17 cellular contexts compared by ENCODE assay signal in the genomic region with DNA sequence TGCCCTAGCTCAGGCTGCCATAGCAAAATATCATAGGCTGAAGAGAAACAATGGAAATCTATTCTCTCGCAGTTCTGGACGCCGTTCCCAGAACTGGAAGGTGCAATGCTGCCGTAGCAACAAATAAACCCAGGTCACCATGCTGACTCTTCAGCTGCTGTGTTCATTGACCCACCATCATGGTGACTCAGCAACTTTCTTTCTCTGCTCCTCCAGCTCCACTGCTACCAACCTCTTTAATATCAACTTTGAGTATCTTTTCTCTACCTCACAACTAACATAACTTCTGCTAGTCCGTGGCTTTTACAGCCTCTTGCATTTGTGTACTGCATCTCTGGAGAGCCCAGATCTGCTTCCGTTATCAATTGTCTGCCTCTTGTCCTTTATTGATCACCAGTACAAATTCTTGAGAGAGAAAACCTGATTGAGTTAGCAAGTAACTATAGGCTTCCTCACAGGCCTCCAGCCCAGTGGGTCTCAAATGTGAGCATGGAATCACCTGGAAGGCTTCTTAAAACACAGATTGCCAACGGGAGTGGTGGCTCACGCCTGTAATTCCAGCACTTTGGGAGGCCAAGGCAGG. TPM values are rescaled to one million over a fixed set of nuclear protein-coding genes. Genes with fewer than 3 reads are reported as not detected.
DNase-seq lines count a peak whose midpoint lies in the region; ATAC-seq and TF ChIP-seq lines count a peak whose summit lies in the region.
"Had no signal": no experiment of that assay in that cellular context is flagged by ENCODE, and none has a peak within 500 bp of the region (broad histone marks: within the 10 kb centered on the region; RNA-seq: fewer than 3 reads in every experiment).

No MANE protein-coding gene starts in this region.

- intact Hi-C loops in A673 (cut with micrococcal nuclease; ENCODE audit: unreplicated experiment), result no loop called here

- ATAC-seq in GM23338 (no peak), GM18909 (IDR thresholded peaks at IDR 0.05; ENCODE audit: poor library complexity, unreplicated experiment) (no peak)
- ATAC-seq: gastrocnemius medialis, left ventricle myocardium superior had no signal

- H3K4me2 ChIP-seq in GM23338, result no peak overlapping the region
- no peak overlapping the region for H3K4me2 ChIP-seq in SU-DHL-6 (ENCODE audit: low read depth, low read length, poor library complexity, severe bottlenecking)

- BruUV-seq in A673 (replicated peaks; lab: Mats Ljungman, UMichigan), result no TSS peak

- H3K9me3 Mint-ChIP-seq in GM23338, result no peaks in the 10 kb centered on the region
- H3K9me3 Mint-ChIP-seq: activated T-helper 1 cell treated with anti-CD3 and anti-CD28 coated beads, Interleukin-12 subunit alpha, Interleukin-12 subunit beta, Interleukin-2, Interleukin-4 antibody, amounts not matched to agents 30 ng/mL and 10 ng/mL and 1 ng/mL, durations not matched to agents 14 hours and 24 hours and 36 hours; CD4-positive, CD25-positive, alpha-beta regulatory T cell had no signal

- no peaks in the 10 kb centered on the region for H4K20me1 ChIP-seq in GM23338 (replicated peaks; ENCODE audit: insufficient read depth)
- no peaks in the 10 kb centered on the region for H4K20me1 ChIP-seq in SU-DHL-6 (ENCODE audit: low read depth, low read length)

- no peaks in the 10 kb centered on the region for H3K9me3 ChIP-seq in A673 (ENCODE audit: low read depth, low read length, poor library complexity, severe bottlenecking)
- H3K9me3 ChIP-seq in SU-DHL-6 (ENCODE audit: insufficient read depth, low read length), result no peaks in the 10 kb centered on the region
- H3K9me3 ChIP-seq: gastrocnemius medialis, Peyer's patch, thoracic aorta had no signal

- H2AFZ ChIP-seq in GM23338, result peak overlapping the region; percentile 94
- peak overlapping the region; percentile 72 for H2AFZ ChIP-seq in SU-DHL-6 (ENCODE audit: low read depth, low read length, severe bottlenecking)

- H3K36me3 ChIP-seq in A673 (ENCODE audit: insufficient read depth, low read length, poor library complexity, severe bottlenecking) (no peaks in the 10 kb centered on the region), GM23338 (ENCODE audit: insufficient read depth) (no peaks in the 10 kb centered on the region), SU-DHL-6 (ENCODE audit: low read length) (no peaks in the 10 kb centered on the region)
- H3K36me3 ChIP-seq: gastrocnemius medialis, Peyer's patch, thoracic aorta had no signal

- TF ChIP-seq CTCF in A673 (conservative IDR thresholded peaks at IDR 0.05; ENCODE audit: low read depth, low read length) (no peak), GM23338 (conservative IDR thresholded peaks at IDR 0.05; ENCODE audit: low read depth in 2 of 2) (no peak), SU-DHL-6 (IDR thresholded peaks at IDR 0.05; ENCODE audit: insufficient read depth, low read length, poor library complexity, severe bottlenecking) (no peak)

- H3K4me3 ChIP-seq in A673 (ENCODE audit: low read depth, low read length, poor library complexity, severe bottlenecking), result no peak overlapping the region
- no peak overlapping the region for H3K4me3 ChIP-seq in GM23338
- H3K4me3 ChIP-seq in SU-DHL-6 (ENCODE audit: insufficient read depth, low read length, poor library complexity, severe bottlenecking), result no peak overlapping the region
- H3K4me3 ChIP-seq: gastrocnemius medialis, Peyer's patch, thoracic aorta had no signal

- CTCF ChIA-PET in A673 (lab: Charles Lee), result interaction anchor here (0.6 kb wide), 1 partner anchor 760 kb away, joined by 3 read pairs; no protein-coding TSS in a partner anchor

- H3K27me3 ChIP-seq in A673 (replicated peaks; ENCODE audit: insufficient read depth, low read depth, low read length, poor library complexity), result no peaks in the 10 kb centered on the region
- H3K27me3 ChIP-seq in GM23338 (ENCODE audit: insufficient read depth), result no peaks in the 10 kb centered on the region
- H3K27me3 ChIP-seq in SU-DHL-6 (ENCODE audit: low read length), result no peaks in the 10 kb centered on the region
- H3K27me3 ChIP-seq: gastrocnemius medialis, Peyer's patch had no signal

- peak overlapping the region; percentile 20 for H3K27ac ChIP-seq in A673 (ENCODE audit: low read depth, low read length, poor library complexity, severe bottlenecking)
- no peak overlapping the region for H3K27ac ChIP-seq in GM23338 (ENCODE audit: low read depth)
- H3K27ac ChIP-seq in SU-DHL-6 (ENCODE audit: low read depth, low read length), result no peak overlapping the region
- H3K27ac ChIP-seq: gastrocnemius medialis, Peyer's patch, thoracic aorta had no signal

- H3K4me1 Mint-ChIP-seq in GM23338, result peaks cover 7% of the 10 kb centered on the region; the same call in 1 of the 3 replicates

- H3K9me2 ChIP-seq in GM23338 (ENCODE audit: insufficient read depth) (no peaks in the 10 kb centered on the region), SU-DHL-6 (replicated peaks; ENCODE audit: insufficient read depth, low read length) (no peaks in the 10 kb centered on the region)

- POLR2A ChIA-PET in A673 (lab: Charles Lee; ENCODE audit: low non-redundant PET), result no interaction called here

- H3F3A ChIP-seq in GM23338 (replicated peaks; ENCODE audit: low read depth) (no peaks in the 10 kb centered on the region), SU-DHL-6 (ENCODE audit: insufficient read depth) (0 out of 2 replicates have a peak, but pooled peaks cover 3% of the 10 kb centered on the region)

- DNase-seq in A673 (ENCODE audit: low spot score) (no peak), GM23338 (ENCODE audit: low spot score) (no peak), iris pigment epithelial cell (ENCODE audit: low read depth) (peak; percentile 26), activated gamma-delta T cell (lab: John Stamatoyannopoulos, UW) (no peak), HuH-7 (ENCODE audit: low spot score) (no peak), SIG-M5 treated with dmso at 0.1 percent for 504 hours (lab: John Stamatoyannopoulos, UW; ENCODE audit: unreplicated experiment) (no peak)
- DNase-seq: activated CD4-positive, CD25-positive, alpha-beta regulatory T cell; cerebellar nuclear complex; gastrocnemius medialis; left ventricle myocardium superior; NCI-H1105; Peyer's patch had no signal

- no peak overlapping the region for H3K9ac ChIP-seq in SU-DHL-6 (ENCODE audit: low read length)

- H3K4me1 ChIP-seq in A673 (ENCODE audit: insufficient read depth, low read length, poor library complexity, severe bottlenecking), result peaks cover 5% of the 10 kb centered on the region
- no peaks in the 10 kb centered on the region for H3K4me1 ChIP-seq in GM23338 (ENCODE audit: insufficient read depth)
- H3K4me1 ChIP-seq: gastrocnemius medialis had no signal

- H3K27me3 Mint-ChIP-seq in GM23338 (ENCODE audit: insufficient read depth, low read depth, poor library complexity), result peaks cover 5% of the 10 kb centered on the region

- no peaks in the 10 kb centered on the region for H3K36me3 Mint-ChIP-seq in GM23338 (ENCODE audit: low read depth)
- H3K36me3 Mint-ChIP-seq: CD4-positive, CD25-positive, alpha-beta regulatory T cell had no signal

- H3K27ac Mint-ChIP-seq in GM23338, result peak overlapping the region; percentile 32; the same call in 1 of the 2 replicates
- H3K27ac Mint-ChIP-seq: activated T-helper 1 cell treated with anti-CD3 and anti-CD28 coated beads, Interleukin-12 subunit alpha, Interleukin-12 subunit beta, Interleukin-2, Interleukin-4 antibody, amounts not matched to agents 30 ng/mL and 10 ng/mL and 1 ng/mL, durations not matched to agents 14 hours and 24 hours and 36 hours; CD4-positive, CD25-positive, alpha-beta regulatory T cell had no signal

- H3K4me3 Mint-ChIP-seq in GM23338, result no peak overlapping the region
- H3K4me3 Mint-ChIP-seq: activated T-helper 1 cell treated with anti-CD3 and anti-CD28 coated beads, Interleukin-12 subunit alpha, Interleukin-12 subunit beta, Interleukin-2, Interleukin-4 antibody, amounts not matched to agents 30 ng/mL and 10 ng/mL and 1 ng/mL, durations not matched to agents 14 hours and 24 hours and 36 hours had no signal

- no peaks in the 10 kb centered on the region for H3K79me2 ChIP-seq in GM23338 (replicated peaks; ENCODE audit: insufficient read depth)
- H3K79me2 ChIP-seq in SU-DHL-6 (ENCODE audit: insufficient read depth, low read length), result no peaks in the 10 kb centered on the region

TF ChIP-seq in GM23338, 12 proteins besides CTCF, POLR2A, EP300 and RAD21 (continues in another document):
- TF ChIP-seq EZH2 (IDR thresholded peaks at IDR 0.05; ENCODE audit: low read depth, unreplicated experiment) (no peak), JUNB (IDR thresholded peaks at IDR 0.05; ENCODE audit: unreplicated experiment) (no peak), POLR2AphosphoS5 (IDR thresholded peaks at IDR 0.05; ENCODE audit: low read depth) (no peak), STAT1 (IDR thresholded peaks at IDR 0.05; ENCODE audit: unreplicated experiment) (no peak), ZNF331 (CRISPR knock-in tag; IDR thresholded peaks at IDR 0.05; ENCODE audit: low read depth) (no peak), CREB1 (CRISPR knock-in tag; IDR thresholded peaks at IDR 0.05; ENCODE audit: low read depth) (no peak), NANOG (IDR thresholded peaks at IDR 0.05; ENCODE audit: borderline replicate concordance) (no peak), ZNF114 (CRISPR knock-in tag; IDR thresholded peaks at IDR 0.05) (no peak), EZH2phosphoT487 (IDR thresholded peaks at IDR 0.05; ENCODE audit: unreplicated experiment) (no peak)

RNA-seq across cellular contexts. Expression of a gene that starts 47.3 kb away (rescaled TPM):
- 64.6 and 67.1 TPM in 2 replicates for total RNA-seq in A673 (2021)
- 39.7 and 43.2 TPM in 2 replicates for total RNA-seq in GM23338 (2014; rRNA removed; shearing (Covaris generic))
- polyA plus RNA-seq in GM23338 (2016; fragmentation: Nextera tagmentation; extraction: Ambion mirVana), result 33.7 and 38.2 TPM in 2 replicates
